ENCODE assay signal across 28 cellular contexts in the genomic region with DNA sequence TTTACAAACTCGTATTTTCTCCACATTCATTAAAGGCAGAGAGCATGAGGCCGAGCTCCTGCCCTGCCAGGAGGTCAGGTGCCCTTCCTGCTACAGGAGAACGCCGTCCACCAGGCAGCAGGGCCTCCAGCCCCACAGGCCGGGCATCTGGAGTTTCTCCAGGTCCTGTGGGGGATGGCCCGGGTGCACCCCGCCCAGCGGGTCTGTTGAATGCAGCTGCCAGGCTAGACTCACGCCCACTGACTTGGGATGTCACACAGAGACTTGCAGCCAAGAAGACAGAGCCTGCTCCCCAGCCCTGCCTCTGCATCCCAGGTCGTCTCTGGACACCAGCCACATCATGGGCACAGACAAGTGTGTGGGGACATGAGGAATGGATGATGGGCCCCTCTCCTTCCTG.
"Had no signal": no experiment of that assay in that cellular context is flagged by ENCODE, and none has a peak within 500 bp of the region (broad histone marks: within the 10 kb centered on the region; RNA-seq: fewer than 3 reads in every experiment).

No MANE protein-coding gene starts in this region.

- DNase-seq: activated CD4-positive, alpha-beta memory T cell treated with anti-CD3 and anti-CD28 coated beads, Interleukin-2, amount 10 ng/mL, durations not matched to agents 7 days and 5 days; activated CD4-positive, alpha-beta T cell treated with anti-CD3 and anti-CD28 coated beads for 48 hours; activated CD4-positive, CD25-positive, alpha-beta regulatory T cell; activated gamma-delta T cell; activated naive CD4-positive, alpha-beta T cell treated with anti-CD3 and anti-CD28 coated beads, Interleukin-2, amount 50 U/mL, for 16 hours; activated naive CD8-positive, alpha-beta T cell treated with anti-CD3 and anti-CD28 coated beads, Interleukin-2, amount 50 U/mL, for 24 hours; activated T-cell treated with anti-CD3 and anti-CD28 coated beads, Interleukin-2, amount 50 U/mL, for 72 hours; dermis blood vessel endothelial cell; effector CD8-positive, alpha-beta T cell; erythroblast; foreskin fibroblast; heart right ventricle; islet precursor cell; lower lobe of right lung; mesendoderm; mucosa of descending colon; ovary; psoas muscle; right cardiac atrium; stimulated activated CD4-positive, alpha-beta T cell treated with anti-CD3 and anti-CD28 coated beads, Interleukin-1b, Interleukin-23, amount 100 ng/mL, for 48 hours; stomach; T-helper 17 cell had no signal

- H3K36me3 ChIP-seq: cardiac muscle cell, heart right ventricle, lower lobe of right lung, ovary, stomach, suprapubic skin, tibial nerve had no signal

- H3K4me3 Mint-ChIP-seq: activated CD4-positive, alpha-beta memory T cell treated with anti-CD3 and anti-CD28 coated beads, Interleukin-2, amount 10 ng/mL, durations not matched to agents 7 days and 5 days; activated naive CD8-positive, alpha-beta T cell treated with anti-CD3 and anti-CD28 coated beads, Interleukin-2, amount 50 U/mL, for 24 hours; activated T-cell treated with anti-CD3 and anti-CD28 coated beads, Interleukin-2, amount 50 U/mL, for 72 hours; naive thymus-derived CD8-positive, alpha-beta T cell; stimulated activated effector memory CD8-positive, alpha-beta T cell treated with anti-CD3 and anti-CD28 coated beads, Interleukin-12 subunit alpha, Interleukin-12 subunit beta, amount 100 ng/mL, for 72 hours; T-helper 17 cell had no signal

- H3K4me1 Mint-ChIP-seq: activated CD4-positive, alpha-beta memory T cell treated with anti-CD3 and anti-CD28 coated beads, Interleukin-2, amount 10 ng/mL, durations not matched to agents 7 days and 5 days; activated naive CD8-positive, alpha-beta T cell treated with anti-CD3 and anti-CD28 coated beads, Interleukin-2, amount 50 U/mL, for 24 hours; naive thymus-derived CD8-positive, alpha-beta T cell; stimulated activated effector memory CD8-positive, alpha-beta T cell treated with anti-CD3 and anti-CD28 coated beads, Interleukin-12 subunit alpha, Interleukin-12 subunit beta, amount 100 ng/mL, for 72 hours; T-helper 17 cell had no signal

- H3K4me3 ChIP-seq: cardiac muscle cell, heart right ventricle, lower lobe of right lung, mucosa of descending colon, ovary, psoas muscle, skin epidermis, stomach, suprapubic skin, tibial nerve had no signal

- H3K36me3 Mint-ChIP-seq: naive thymus-derived CD8-positive, alpha-beta T cell; stimulated activated effector memory CD8-positive, alpha-beta T cell treated with anti-CD3 and anti-CD28 coated beads, Interleukin-12 subunit alpha, Interleukin-12 subunit beta, amount 100 ng/mL, for 72 hours had no signal

- H3K27me3 ChIP-seq: cardiac muscle cell, ovary, tibial nerve had no signal

- H3K27me3 Mint-ChIP-seq: activated CD4-positive, alpha-beta memory T cell treated with anti-CD3 and anti-CD28 coated beads, Interleukin-2, amount 10 ng/mL, durations not matched to agents 7 days and 5 days; activated naive CD8-positive, alpha-beta T cell treated with anti-CD3 and anti-CD28 coated beads, Interleukin-2, amount 50 U/mL, for 24 hours; T-helper 17 cell had no signal

- H3K9me3 ChIP-seq: heart right ventricle, lower lobe of right lung, mucosa of descending colon, ovary, psoas muscle, stomach, suprapubic skin, tibial nerve had no signal

- H3K4me1 ChIP-seq: lower lobe of right lung, psoas muscle, tibial nerve had no signal

- H3K9me3 Mint-ChIP-seq: activated CD4-positive, alpha-beta memory T cell treated with anti-CD3 and anti-CD28 coated beads, Interleukin-2, amount 10 ng/mL, durations not matched to agents 7 days and 5 days had no signal

- ATAC-seq: activated naive CD8-positive, alpha-beta T cell treated with anti-CD3 and anti-CD28 coated beads, Interleukin-2, amount 50 U/mL, for 24 hours; activated T-cell treated with anti-CD3 and anti-CD28 coated beads, Interleukin-2, amount 50 U/mL, for 72 hours; lower lobe of right lung; mucosa of descending colon; naive thymus-derived CD8-positive, alpha-beta T cell; psoas muscle; right cardiac atrium; stimulated activated effector memory CD8-positive, alpha-beta T cell treated with anti-CD3 and anti-CD28 coated beads, Interleukin-12 subunit alpha, Interleukin-12 subunit beta, amount 100 ng/mL, for 72 hours; T-helper 17 cell had no signal

- H3K27ac Mint-ChIP-seq: activated CD4-positive, alpha-beta memory T cell treated with anti-CD3 and anti-CD28 coated beads, Interleukin-2, amount 10 ng/mL, durations not matched to agents 7 days and 5 days; activated naive CD8-positive, alpha-beta T cell treated with anti-CD3 and anti-CD28 coated beads, Interleukin-2, amount 50 U/mL, for 24 hours; activated T-cell treated with anti-CD3 and anti-CD28 coated beads, Interleukin-2, amount 50 U/mL, for 72 hours; stimulated activated effector memory CD8-positive, alpha-beta T cell treated with anti-CD3 and anti-CD28 coated beads, Interleukin-12 subunit alpha, Interleukin-12 subunit beta, amount 100 ng/mL, for 72 hours; T-helper 17 cell had no signal

- H3K27ac ChIP-seq: cardiac muscle cell, heart right ventricle, lower lobe of right lung, ovary, psoas muscle, skin epidermis, stomach, suprapubic skin, tibial nerve had no signal
